18 cellular contexts compared by ENCODE assay signal in genomic region chr19:45448425-45448756, GRCh38. TPM values are rescaled to one million over a fixed set of nuclear protein-coding genes. Genes with fewer than 3 reads are reported as not detected.
A peak's percentile ranks its signal among the peaks of the same experiment; 100 is the strongest.
DNase-seq lines count a peak whose midpoint lies in the region; ATAC-seq, FAIRE-seq and TF ChIP-seq lines count a peak whose summit lies in the region.
"Had no signal": no experiment of that assay in that cellular context is flagged by ENCODE, and none has a peak within 500 bp of the region (broad histone marks: within the 10 kb centered on the region; RNA-seq: fewer than 3 reads in every experiment).

No MANE protein-coding gene starts in this region.

- peaks cover 52% of the 10 kb centered on the region for H3K4me1 Mint-ChIP-seq in MCF 10A (ENCODE audit: insufficient read depth, unreplicated experiment)
- peaks cover 46% of the 10 kb centered on the region for H3K4me1 Mint-ChIP-seq in activated naive CD8-positive, alpha-beta T cell treated with anti-CD3 and anti-CD28 coated beads, Interleukin-2, amount 10 ng/mL, durations not matched to agents 7 days and 5 days

- H3K9ac ChIP-seq in keratinocyte (ENCODE audit: control insufficient read depth, extremely low read depth, insufficient read depth, low read length): peak overlapping the region; percentile 78

- no peaks in the 10 kb centered on the region for H3K27me3 Mint-ChIP-seq in MCF 10A (ENCODE audit: insufficient read depth, unreplicated experiment)
- peaks cover 12% of the 10 kb centered on the region for H3K27me3 Mint-ChIP-seq in activated naive CD8-positive, alpha-beta T cell treated with anti-CD3 and anti-CD28 coated beads, Interleukin-2, amount 10 ng/mL, durations not matched to agents 7 days and 5 days

- DNase-seq in MCF 10A (ENCODE audit: unreplicated experiment) (no peak), breast epithelium (ENCODE audit: low spot score in 2 of 2) (no peak), keratinocyte (ENCODE audit: low read depth, low spot score) (no peak), right atrium auricular region (ENCODE audit: low spot score) (no peak), HUDEP-2 (lab: John Stamatoyannopoulos, UW; ENCODE audit: unreplicated experiment in 76 of 76) (no peak)
- DNase-seq in activated naive CD8-positive, alpha-beta T cell treated with anti-CD3 and anti-CD28 coated beads, Interleukin-2, amount 10 ng/mL, durations not matched to agents 7 days and 5 days: no peak
- DNase-seq: activated CD4-positive, alpha-beta T cell treated with anti-CD3 and anti-CD28 coated beads for 1 hour; activated T-cell treated with anti-CD3 and anti-CD28 coated beads, Interleukin-2, amount 50 U/mL, for 1 hour; aorta; DMS 273 treated with DMSO at 0.1 percent for 48 hours; MM.1S; NCI-H2081; stimulated activated CD8-positive, alpha-beta memory T cell treated with anti-CD3 and anti-CD28 coated beads, Interleukin-4, amount 100 ng/mL, for 48 hours; thyroid gland had no signal

- intact Hi-C loops in MCF 10A (cut with micrococcal nuclease): no loop called here
- intact Hi-C loops in breast epithelium (cut with DNase I; ENCODE audit: low total_unique reads): no loop called here

- H3K4me3 ChIP-seq in breast epithelium (no peak overlapping the region), keratinocyte (ENCODE audit: control insufficient read depth in 2 of 3, extremely low read depth in 1 of 3, insufficient read depth in 2 of 3, low read depth in 1 of 3, low read length in 3 of 3) (peak overlapping the region in 2 of 3 experiments; percentile 3 to 29), urinary bladder (ENCODE audit: low read depth, low read length) (no peak overlapping the region), right atrium auricular region (no peak overlapping the region)
- H3K4me3 ChIP-seq: thyroid gland had no signal

- POLR2A ChIA-PET in MCF 10A (lab: Yijun Ruan, JAX): interaction anchor here (0.5 to 7.8 kb wide), 13 partner anchors 10 to 376 kb away, joined by 3 to 148 read pairs (median 5); partner anchors contain the start of genes BLOC1S3, ERCC1, FOSB and PPP1R13L
- POLR2A ChIA-PET in activated naive CD8-positive, alpha-beta T cell treated with anti-CD3 and anti-CD28 coated beads, Interleukin-2, amount 10 ng/mL, durations not matched to agents 7 days and 5 days (lab: Charles Lee): interaction anchor here (6.4 kb wide), 1 partner anchor 20 kb away, joined by 54 read pairs; the partner anchor contains the start of gene FOSB

- BruUV-seq in MCF 10A (replicated peaks; lab: Mats Ljungman, UMichigan): no TSS peak

- TF ChIP-seq CTCF in MCF 10A (IDR thresholded peaks at IDR 0.05; ENCODE audit: unreplicated experiment): no peak
- TF ChIP-seq CTCF in breast epithelium (IDR thresholded peaks at IDR 0.05): no peak
- no peak for TF ChIP-seq CTCF in keratinocyte (optimal IDR thresholded peaks at IDR 0.05 in 1 of 3, IDR thresholded peaks at IDR 0.05 in 1 of 3, conservative IDR thresholded peaks at IDR 0.05 in 1 of 3; ENCODE audit: extremely low read depth in 1 of 3, insufficient read depth in 2 of 3, low read length in 3 of 3)
- no peak for TF ChIP-seq CTCF in right atrium auricular region (IDR thresholded peaks at IDR 0.05)

- CTCF ChIA-PET in MCF 10A (lab: Yijun Ruan, JAX): interaction anchor here (0.7 to 3.3 kb wide), 6 partner anchors 9 to 30 kb away, joined by 3 to 11 read pairs (median 6); partner anchors contain the start of gene FOSB

- H3K9me3 ChIP-seq in breast epithelium: no peaks in the 10 kb centered on the region
- no peaks in the 10 kb centered on the region for H3K9me3 ChIP-seq in keratinocyte (ENCODE audit: control insufficient read depth, low read depth, low read length)
- H3K9me3 ChIP-seq in right atrium auricular region: no peaks in the 10 kb centered on the region
- H3K9me3 ChIP-seq: thyroid gland had no signal

- H3K36me3 ChIP-seq in breast epithelium (no peaks in the 10 kb centered on the region), keratinocyte (ENCODE audit: control insufficient read depth in 2 of 2, extremely low read depth in 1 of 2, insufficient read depth in 2 of 2, low read length in 2 of 2) (no peaks in the 10 kb centered on the region), urinary bladder (ENCODE audit: insufficient read depth) (no peaks in the 10 kb centered on the region), right atrium auricular region (no peaks in the 10 kb centered on the region)
- H3K36me3 ChIP-seq: thyroid gland had no signal

- no peak for ATAC-seq in activated naive CD8-positive, alpha-beta T cell treated with anti-CD3 and anti-CD28 coated beads, Interleukin-2, amount 10 ng/mL, durations not matched to agents 7 days and 5 days (ENCODE audit: low read depth)
- no peak for ATAC-seq in HG03571 (IDR thresholded peaks at IDR 0.05; ENCODE audit: unreplicated experiment)
- ATAC-seq: left lobe of liver, right cardiac atrium had no signal

- H3K9me1 ChIP-seq in keratinocyte (ENCODE audit: control insufficient read depth, extremely low read depth, insufficient read depth, low read length): no peaks in the 10 kb centered on the region

- no peak overlapping the region for H2AFZ ChIP-seq in keratinocyte (ENCODE audit: control insufficient read depth, low read length)

- H3K27me3 ChIP-seq in breast epithelium (no peaks in the 10 kb centered on the region), keratinocyte (ENCODE audit: control insufficient read depth, extremely low read depth, insufficient read depth, low read length) (no peaks in the 10 kb centered on the region), right atrium auricular region (no peaks in the 10 kb centered on the region)
- H3K27me3 ChIP-seq: thyroid gland had no signal

- H3K4me2 ChIP-seq in keratinocyte (ENCODE audit: control insufficient read depth, extremely low read depth, insufficient read depth, low read depth, low read length): peak overlapping the region; percentile 88

- no peaks in the 10 kb centered on the region for H3K79me2 ChIP-seq in keratinocyte (ENCODE audit: control insufficient read depth, insufficient read depth, low read length)

- no peaks in the 10 kb centered on the region for H3K9me3 Mint-ChIP-seq in MCF 10A (ENCODE audit: unreplicated experiment)
- H3K9me3 Mint-ChIP-seq in activated naive CD8-positive, alpha-beta T cell treated with anti-CD3 and anti-CD28 coated beads, Interleukin-2, amount 10 ng/mL, durations not matched to agents 7 days and 5 days: no peaks in the 10 kb centered on the region

- H4K20me1 ChIP-seq in keratinocyte (ENCODE audit: control insufficient read depth, extremely low read depth, insufficient read depth, low read length): no peaks in the 10 kb centered on the region

- TF ChIP-seq POLR2A in breast epithelium (IDR thresholded peaks at IDR 0.05): no peak

- dilution Hi-C loops in keratinocyte (cut with MboI; ENCODE audit: extremely low pct_ligation_motif_present, low sequenced_read_pairs): no loop called here

- FAIRE-seq in keratinocyte (lab: Jason Lieb, UNC): no peak

- H3K27ac Mint-ChIP-seq in MCF 10A (ENCODE audit: low read depth, unreplicated experiment): peak overlapping the region; percentile 100
- peak overlapping the region; percentile 67 for H3K27ac Mint-ChIP-seq in activated naive CD8-positive, alpha-beta T cell treated with anti-CD3 and anti-CD28 coated beads, Interleukin-2, amount 10 ng/mL, durations not matched to agents 7 days and 5 days

- 88% methylated on average over 3 of the region's 3 CpGs for WGBS in urinary bladder

- peaks cover 3 to 14% of the 10 kb centered on the region in 2 donors for H3K4me1 ChIP-seq in breast epithelium
- peaks cover 64% of the 10 kb centered on the region for H3K4me1 ChIP-seq in keratinocyte (ENCODE audit: control insufficient read depth, extremely low read depth, insufficient read depth, low read length)
- H3K4me1 ChIP-seq in urinary bladder (ENCODE audit: insufficient read depth): no peaks in the 10 kb centered on the region
- peaks cover 4 to 40% of the 10 kb centered on the region in 2 donors for H3K4me1 ChIP-seq in right atrium auricular region

- peaks cover 18% of the 10 kb centered on the region for H3K36me3 Mint-ChIP-seq in MCF 10A (ENCODE audit: insufficient read depth, unreplicated experiment)
- peaks cover 4% of the 10 kb centered on the region for H3K36me3 Mint-ChIP-seq in activated naive CD8-positive, alpha-beta T cell treated with anti-CD3 and anti-CD28 coated beads, Interleukin-2, amount 10 ng/mL, durations not matched to agents 7 days and 5 days

- peak overlapping the region in 1 of 2 donors; percentile 100 for H3K27ac ChIP-seq in breast epithelium
- H3K27ac ChIP-seq in keratinocyte (ENCODE audit: control insufficient read depth, insufficient read depth, low read length): peak overlapping the region; percentile 86
- H3K27ac ChIP-seq in urinary bladder (ENCODE audit: low read depth): peak overlapping the region; percentile 44
- no peak overlapping the region for H3K27ac ChIP-seq in right atrium auricular region

- H3K4me3 Mint-ChIP-seq in MCF 10A (ENCODE audit: unreplicated experiment): peak overlapping the region; percentile 86
- peak overlapping the region; percentile 33 for H3K4me3 Mint-ChIP-seq in activated naive CD8-positive, alpha-beta T cell treated with anti-CD3 and anti-CD28 coated beads, Interleukin-2, amount 10 ng/mL, durations not matched to agents 7 days and 5 days

RNA-seq across cellular contexts. Expression of gene FOSB, which starts 19.4 kb away (rescaled TPM):
- total RNA-seq in MCF 10A (2022) (13.3 and 29.3 TPM in 2 replicates), breast epithelium (100 to 1,000 TPM in 1 of 3 donors, 10 to 100 TPM in 2; 29.8 to 109 (median 38.4) TPM), urinary bladder (10.4 TPM), right atrium auricular region (10 to 100 TPM; 17.8 to 19.7 TPM)
- total RNA-seq in activated naive CD8-positive, alpha-beta T cell treated with anti-CD3 and anti-CD28 coated beads, Interleukin-2, amount 10 ng/mL, durations not matched to agents 7 days and 5 days: 10 to 100 TPM; 68.7 to 69.4 TPM
- polyA plus RNA-seq in keratinocyte (0.27 to 4.6 TPM (median 3.9 TPM) in 3 replicates), urinary bladder (128 TPM)
- polyA plus RNA-seq in keratinocyte (2011; ENCODE audit: low read depth): 7.5 TPM
- 1.2 and 2.5 TPM in 2 replicates for polyA plus RNA-seq in keratinocyte (2011; cell fraction: cytosol; rRNA removed)
- 69.0 and 109 TPM in 2 replicates for polyA plus RNA-seq in keratinocyte (2011; cell fraction: nucleus; rRNA removed)
- 0.37 and 11.7 TPM in 2 replicates for polyA plus RNA-seq in keratinocyte (2012; ENCODE audit: low replicate concordance)
- polyA minus RNA-seq in keratinocyte: 2.9 to 15.1 TPM (median 9.2 TPM) in 3 replicates
- 1.7 TPM for polyA minus RNA-seq in keratinocyte (2011; cell fraction: cytosol; rRNA and poly(A)+ RNA removed)
- 41.5 and 54.1 TPM in 2 replicates for polyA minus RNA-seq in keratinocyte (2011; cell fraction: nucleus; rRNA and poly(A)+ RNA removed)

RNA-seq across cellular contexts. Expression of gene ERCC1, which starts 24.7 kb away (rescaled TPM):
- total RNA-seq in MCF 10A (2022): 186 and 227 TPM in 2 replicates
- 10 to 100 TPM; 89.9 to 96.7 (median 91.2) TPM for total RNA-seq in breast epithelium
- 10 to 100 TPM; 63.1 to 63.3 TPM for total RNA-seq in activated naive CD8-positive, alpha-beta T cell treated with anti-CD3 and anti-CD28 coated beads, Interleukin-2, amount 10 ng/mL, durations not matched to agents 7 days and 5 days
- polyA plus RNA-seq in keratinocyte: 175 to 250 TPM (median 208 TPM) in 3 replicates
- 82.8 TPM for polyA plus RNA-seq in keratinocyte (2011; ENCODE audit: low read depth)
- 164 and 279 TPM in 2 replicates for polyA plus RNA-seq in keratinocyte (2011; cell fraction: cytosol; rRNA removed)
- polyA plus RNA-seq in keratinocyte (2011; cell fraction: nucleus; rRNA removed): 216 and 294 TPM in 2 replicates
- 116 and 285 TPM in 2 replicates for polyA plus RNA-seq in keratinocyte (2012; ENCODE audit: low replicate concordance)
- 165 to 373 TPM (median 217 TPM) in 3 replicates for polyA minus RNA-seq in keratinocyte
- polyA minus RNA-seq in keratinocyte (2011; cell fraction: cytosol; rRNA and poly(A)+ RNA removed): 284 TPM
- 59.1 and 65.1 TPM in 2 replicates for polyA minus RNA-seq in keratinocyte (2011; cell fraction: nucleus; rRNA and poly(A)+ RNA removed)
- 64.0 TPM for total RNA-seq in urinary bladder
- polyA plus RNA-seq in urinary bladder: 50.3 TPM
- total RNA-seq in right atrium auricular region: 100 to 1,000 TPM; 110 to 126 TPM

RNA-seq across cellular contexts. Expression of gene POLR1G, which starts 41.9 kb away (rescaled TPM):
- total RNA-seq in MCF 10A (2022) (9.6 and 17.6 TPM in 2 replicates), breast epithelium (1 to 10 TPM; 2.6 to 6.9 (median 5.3) TPM), urinary bladder (1.8 TPM), right atrium auricular region (1 to 10 TPM; 5.5 to 5.6 TPM)
- 1 to 10 TPM; 6.0 to 6.3 TPM for total RNA-seq in activated naive CD8-positive, alpha-beta T cell treated with anti-CD3 and anti-CD28 coated beads, Interleukin-2, amount 10 ng/mL, durations not matched to agents 7 days and 5 days
- polyA plus RNA-seq in keratinocyte (8.0 to 16.8 TPM (median 9.8 TPM) in 3 replicates), urinary bladder (5.0 TPM)
- 7.1 TPM for polyA plus RNA-seq in keratinocyte (2011; ENCODE audit: low read depth)
- polyA plus RNA-seq in keratinocyte (2011; cell fraction: cytosol; rRNA removed): 5.9 and 10.6 TPM in 2 replicates
- 9.5 and 11.2 TPM in 2 replicates for polyA plus RNA-seq in keratinocyte (2011; cell fraction: nucleus; rRNA removed)
- 5.5 and 14.5 TPM in 2 replicates for polyA plus RNA-seq in keratinocyte (2012; ENCODE audit: low replicate concordance)
- polyA minus RNA-seq in keratinocyte: 2.8 to 8.4 TPM (median 2.9 TPM) in 3 replicates
- 8.4 TPM for polyA minus RNA-seq in keratinocyte (2011; cell fraction: cytosol; rRNA and poly(A)+ RNA removed)
- 5.2 and 5.7 TPM in 2 replicates for polyA minus RNA-seq in keratinocyte (2011; cell fraction: nucleus; rRNA and poly(A)+ RNA removed)

RNA-seq across cellular contexts. Expression of gene PPP1R13L, which starts 43.5 kb away (rescaled TPM):
- 142 and 161 TPM in 2 replicates for total RNA-seq in MCF 10A (2022)
- 10 to 100 TPM in 2 of 3 donors, 1 to 10 TPM in 1; 3.4 to 45.1 (median 34.7) TPM for total RNA-seq in breast epithelium
- total RNA-seq in activated naive CD8-positive, alpha-beta T cell treated with anti-CD3 and anti-CD28 coated beads, Interleukin-2, amount 10 ng/mL, durations not matched to agents 7 days and 5 days: 10 to 100 TPM; 20.2 to 25.7 TPM
- polyA plus RNA-seq in keratinocyte: 31.2 to 94.8 TPM (median 38.3 TPM) in 3 replicates
- 90.7 TPM for polyA plus RNA-seq in keratinocyte (2011; ENCODE audit: low read depth)
- polyA plus RNA-seq in keratinocyte (2011; cell fraction: cytosol; rRNA removed): 63.8 and 111 TPM in 2 replicates
- 184 and 244 TPM in 2 replicates for polyA plus RNA-seq in keratinocyte (2011; cell fraction: nucleus; rRNA removed)
- polyA plus RNA-seq in keratinocyte (2012; ENCODE audit: low replicate concordance): 205 and 317 TPM in 2 replicates
- 45.6 to 117 TPM (median 49.2 TPM) in 3 replicates for polyA minus RNA-seq in keratinocyte
- 168 TPM for polyA minus RNA-seq in keratinocyte (2011; cell fraction: cytosol; rRNA and poly(A)+ RNA removed)
- 82.1 and 99.1 TPM in 2 replicates for polyA minus RNA-seq in keratinocyte (2011; cell fraction: nucleus; rRNA and poly(A)+ RNA removed)
- 7.7 TPM for total RNA-seq in urinary bladder
- polyA plus RNA-seq in urinary bladder: 28.1 TPM
- total RNA-seq in right atrium auricular region: 100 to 1,000 TPM; 112 to 230 TPM

RNA-seq across cellular contexts. Expression of gene RTN2, which starts 48.5 kb away (rescaled TPM):
- total RNA-seq in MCF 10A (2022) (3.5 and 5.1 TPM in 2 replicates), breast epithelium (10 to 100 TPM in 1 of 3 donors, 1 to 10 TPM in 2; 5.9 to 15.1 (median 7.2) TPM), urinary bladder (6.0 TPM), right atrium auricular region (10 to 100 TPM; 22.8 to 24.0 TPM)
- total RNA-seq in activated naive CD8-positive, alpha-beta T cell treated with anti-CD3 and anti-CD28 coated beads, Interleukin-2, amount 10 ng/mL, durations not matched to agents 7 days and 5 days: 1 to 10 TPM; 3.0 to 3.3 TPM
- polyA plus RNA-seq in keratinocyte (8.5 to 13.6 TPM (median 12.2 TPM) in 3 replicates), urinary bladder (34.9 TPM)
- polyA plus RNA-seq in keratinocyte (2011; ENCODE audit: low read depth): 4.5 TPM
- 7.2 and 12.4 TPM in 2 replicates for polyA plus RNA-seq in keratinocyte (2011; cell fraction: cytosol; rRNA removed)
- 6.7 and 10.0 TPM in 2 replicates for polyA plus RNA-seq in keratinocyte (2011; cell fraction: nucleus; rRNA removed)
- 7.5 and 15.7 TPM in 2 replicates for polyA plus RNA-seq in keratinocyte (2012; ENCODE audit: low replicate concordance)
- polyA minus RNA-seq in keratinocyte: 5.7 to 20.4 TPM (median 8.5 TPM) in 3 replicates
- polyA minus RNA-seq in keratinocyte (2011; cell fraction: cytosol; rRNA and poly(A)+ RNA removed): 21.7 TPM
- 6.4 and 13.0 TPM in 2 replicates for polyA minus RNA-seq in keratinocyte (2011; cell fraction: nucleus; rRNA and poly(A)+ RNA removed)

Comparison
In these comparisons a context has a peak if more than half of its experiments do, and no peak if none do; other contexts are left out.
1. H3K27ac ChIP-seq: peak in keratinocyte (single experiment) and urinary bladder (single experiment); none in right atrium auricular region (0 of 2).
2. H3K4me3 ChIP-seq: peak in keratinocyte (2 of 3); none in breast epithelium (0 of 3), urinary bladder (single experiment) and right atrium auricular region (0 of 2).